ENCODE assay signal across 7 cellular contexts in genomic region chr2:19690429-19690828, GRCh38.
"Had no signal": no experiment of that assay in that cellular context is flagged by ENCODE, and none has a peak within 500 bp of the region (broad histone marks: within the 10 kb centered on the region; RNA-seq: fewer than 3 reads in every experiment).

No MANE protein-coding gene starts in this region.

- H3K9me3 Mint-ChIP-seq: IgD-negative memory B cell had no signal

- ATAC-seq: K562 had no signal

- H3K27ac ChIP-seq: HL-60 had no signal

- H3K4me3 ChIP-seq: K562 had no signal

- H3K4me1 Mint-ChIP-seq: IgD-negative memory B cell had no signal

- H3K27ac Mint-ChIP-seq: IgD-negative memory B cell had no signal

- DNase-seq: IMR-90, KBM-7, KG1 had no signal

- FAIRE-seq: HTR-8/SVneo, K562 had no signal

- H3K36me3 Mint-ChIP-seq: IgD-negative memory B cell had no signal

- H3K4me3 Mint-ChIP-seq: IgD-negative memory B cell had no signal
